In genomic region chr10:17914169-17915045, GRCh38 we compare ENCODE assay signal across 18 cellular contexts. TPM values are rescaled to one million over a fixed set of nuclear protein-coding genes. Genes with fewer than 3 reads are reported as not detected.
A peak's percentile ranks its signal among the peaks of the same experiment; 100 is the strongest.
DNase-seq lines count a peak whose midpoint lies in the region; ATAC-seq and TF ChIP-seq lines count a peak whose summit lies in the region.
"Had no signal": no experiment of that assay in that cellular context is flagged by ENCODE, and none has a peak within 500 bp of the region (broad histone marks: within the 10 kb centered on the region; RNA-seq: fewer than 3 reads in every experiment).

No MANE protein-coding gene starts in this region.

- ATAC-seq in left ventricle myocardium superior (peak; percentile 11), omental fat pad (ENCODE audit: low FRiP score) (peak; percentile 25), HG03342 (IDR thresholded peaks at IDR 0.05; ENCODE audit: unreplicated experiment) (no peak), GM19395 (IDR thresholded peaks at IDR 0.05; ENCODE audit: unreplicated experiment) (no peak)
- ATAC-seq: CD8-positive, alpha-beta T cell had no signal

- POLR2A ChIA-PET in MCF 10A (lab: Yijun Ruan, JAX), result no interaction called here

- H3K9me3 Mint-ChIP-seq in MCF 10A (ENCODE audit: unreplicated experiment), result no peaks in the 10 kb centered on the region
- H3K9me3 Mint-ChIP-seq in chondrocyte (ENCODE audit: low read depth), result peaks cover 2% of the 10 kb centered on the region

- no peak for TF ChIP-seq CTCF in MCF 10A (IDR thresholded peaks at IDR 0.05; ENCODE audit: unreplicated experiment)
- TF ChIP-seq CTCF in breast epithelium (IDR thresholded peaks at IDR 0.05), result no peak
- no peak for TF ChIP-seq CTCF in omental fat pad (IDR thresholded peaks at IDR 0.05)
- TF ChIP-seq CTCF in chondrocyte (IDR thresholded peaks at IDR 0.05), result no peak

- H3K4me3 ChIP-seq in breast epithelium, result no peak overlapping the region
- H3K4me3 ChIP-seq: MG63, PC-9 had no signal

- H3K27me3 Mint-ChIP-seq in MCF 10A (ENCODE audit: insufficient read depth, unreplicated experiment) (no peaks in the 10 kb centered on the region), chondrocyte (ENCODE audit: low read depth) (peaks cover 3% of the 10 kb centered on the region)

- DNase-seq in MCF 10A (ENCODE audit: unreplicated experiment), result no peak
- no peak for DNase-seq in breast epithelium (ENCODE audit: low spot score in 2 of 2)
- no peak for DNase-seq in left ventricle myocardium superior
- DNase-seq in omental fat pad (ENCODE audit: low spot score), result no peak
- DNase-seq in islet precursor cell, result no peak
- no peak for DNase-seq in chondrocyte (ENCODE audit: low spot score)
- DNase-seq: CD8-positive, alpha-beta T cell; DND-41; MG63; NCI-H1092; NCI-H146; NCI-H2081; NCI-H510A treated with DMSO at 0.1 percent for 48 hours; PC-9 had no signal

- H3K9me3 ChIP-seq in breast epithelium, result no peaks in the 10 kb centered on the region

- H3K36me3 ChIP-seq in breast epithelium, result no peaks in the 10 kb centered on the region
- H3K36me3 ChIP-seq: MG63 had no signal

- H3K4me1 ChIP-seq in breast epithelium, result no peaks in the 10 kb centered on the region

- CTCF ChIA-PET in MCF 10A (lab: Yijun Ruan, JAX), result interaction anchor here (0.6 to 1.0 kb wide), 3 partner anchors 26 to 302 kb away, joined by 3 to 6 read pairs (median 5); no protein-coding TSS in a partner anchor

- intact Hi-C loops in MCF 10A (cut with micrococcal nuclease) (no loop called here), breast epithelium (cut with DNase I; ENCODE audit: low total_unique reads) (no loop called here), left ventricle myocardium superior (cut with micrococcal nuclease) (loop anchor here (5.0 kb wide), 2 partner anchors 228 to 303 kb away; partner anchors contain the start of gene CACNB2)

- no peak overlapping the region for H3K27ac ChIP-seq in breast epithelium
- H3K27ac ChIP-seq: 22Rv1, PC-9 had no signal

- no peak for TF ChIP-seq POLR2A in breast epithelium (IDR thresholded peaks at IDR 0.05)

- H3K4me1 Mint-ChIP-seq in MCF 10A (ENCODE audit: insufficient read depth, unreplicated experiment) (peaks cover 6% of the 10 kb centered on the region), chondrocyte (ENCODE audit: low read depth) (no peaks in the 10 kb centered on the region)

- H3K27me3 ChIP-seq in breast epithelium, result no peaks in the 10 kb centered on the region
- H3K27me3 ChIP-seq: MG63 had no signal

- no peak overlapping the region for H3K4me3 Mint-ChIP-seq in MCF 10A (ENCODE audit: unreplicated experiment)
- no peak overlapping the region for H3K4me3 Mint-ChIP-seq in chondrocyte (ENCODE audit: unreplicated experiment)
- H3K4me3 Mint-ChIP-seq: CD8-positive, alpha-beta T cell had no signal

- no TSS peak for BruUV-seq in MCF 10A (replicated peaks; lab: Mats Ljungman, UMichigan)

- no peaks in the 10 kb centered on the region for H3K36me3 Mint-ChIP-seq in MCF 10A (ENCODE audit: insufficient read depth, unreplicated experiment)
- no peaks in the 10 kb centered on the region for H3K36me3 Mint-ChIP-seq in chondrocyte (ENCODE audit: low read depth)
- H3K36me3 Mint-ChIP-seq: CD8-positive, alpha-beta T cell had no signal

- H3K27ac Mint-ChIP-seq in MCF 10A (ENCODE audit: low read depth, unreplicated experiment) (peak overlapping the region; percentile 1), chondrocyte (ENCODE audit: unreplicated experiment) (no peak overlapping the region)
- H3K27ac Mint-ChIP-seq: CD8-positive, alpha-beta T cell had no signal

RNA-seq across cellular contexts. Expression of gene SLC39A12, which starts 37.3 kb away (rescaled TPM):
- not detected in 2 replicates for total RNA-seq in MCF 10A (2022)
- total RNA-seq in breast epithelium, result under 1 TPM; under 0.01 to 0.88 (median 0.16) TPM
- total RNA-seq in left ventricle myocardium superior, result not detected
- total RNA-seq in omental fat pad, result under 1 TPM in 3 of 4 donors, not detected in 1; 0.44 to 0.56 (median 0.47) TPM
- not detected in 3 replicates for total RNA-seq in chondrocyte
- total RNA-seq: CD8-positive, alpha-beta T cell; H1; PC-9 had no signal

Comparison
In these comparisons a context has a peak if more than half of its experiments do, and no peak if none do; other contexts are left out.
1. ATAC-seq: peak in left ventricle myocardium superior (single experiment) and omental fat pad (single experiment); none in HG03342 (single experiment) and GM19395 (single experiment).